18 cellular contexts compared by ENCODE assay signal in the genomic region with DNA sequence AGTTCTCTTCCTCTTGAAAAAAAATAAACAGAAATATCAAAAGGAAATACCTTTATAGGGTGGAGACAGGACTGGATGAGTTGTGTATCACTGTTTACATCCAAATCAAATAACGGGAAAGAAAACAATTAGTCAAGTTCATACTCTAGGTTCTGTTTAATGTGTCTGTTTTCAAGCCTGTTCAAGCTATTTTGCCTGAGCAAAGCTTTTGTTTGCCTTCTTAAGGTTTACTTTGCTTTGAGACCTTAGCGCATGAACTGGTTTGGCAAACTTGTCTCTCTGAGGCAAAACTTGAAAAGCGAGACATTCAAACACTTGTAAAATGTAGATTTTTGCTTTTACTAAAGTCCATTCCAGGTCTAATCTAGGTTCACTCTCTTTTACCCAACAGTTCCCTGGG.
A peak's percentile ranks its signal among the peaks of the same experiment; 100 is the strongest.
DNase-seq lines count a peak whose midpoint lies in the region; ATAC-seq and TF ChIP-seq lines count a peak whose summit lies in the region.
"Had no signal": no experiment of that assay in that cellular context is flagged by ENCODE, and none has a peak within 500 bp of the region (broad histone marks: within the 10 kb centered on the region; RNA-seq: fewer than 3 reads in every experiment).

No MANE protein-coding gene starts in this region.

- H3K4me2 ChIP-seq in PC-3 (ENCODE audit: low read length): no peak overlapping the region; the same call in 1 of the 2 replicates
- H3K4me2 ChIP-seq: BLaER1 treated with 17β-estradiol and CSF1 and Interleukin-3, amounts not matched to agents 10 nM and 100 nM had no signal

- H3K36me3 Mint-ChIP-seq in effector memory CD8-positive, alpha-beta T cell (ENCODE audit: insufficient read depth): no peaks in the 10 kb centered on the region
- H3K36me3 Mint-ChIP-seq: CD4-positive, CD25-positive, alpha-beta regulatory T cell had no signal

- no peaks in the 10 kb centered on the region for H3K9me2 ChIP-seq in PC-3 (replicated peaks; ENCODE audit: low read length)

- ATAC-seq in PC-3 (peak; percentile 78), left lung (peak; percentile 64), HG03039 (IDR thresholded peaks at IDR 0.05; ENCODE audit: unreplicated experiment) (no peak), right cardiac atrium (no peak)
- ATAC-seq in effector memory CD8-positive, alpha-beta T cell (replicated peaks): no peak
- ATAC-seq: HCT116 had no signal

- H3K4me1 ChIP-seq in PC-3 (ENCODE audit: insufficient read depth, low read length) (no peaks in the 10 kb centered on the region), left lung (no peaks in the 10 kb centered on the region), right cardiac atrium (ENCODE audit: control insufficient read depth, insufficient read depth, low read length) (no peaks in the 10 kb centered on the region)

- no peak overlapping the region for H3K27ac Mint-ChIP-seq in effector memory CD8-positive, alpha-beta T cell
- H3K27ac Mint-ChIP-seq: CD4-positive, CD25-positive, alpha-beta regulatory T cell had no signal

- no TSS peak for BruUV-seq in PC-3 (replicated peaks; lab: Mats Ljungman, UMichigan)

- peaks cover 44 to 48% of the 10 kb centered on the region in 2 donors for H3K27me3 Mint-ChIP-seq in effector memory CD8-positive, alpha-beta T cell

- H3K4me3 ChIP-seq in PC-3 (ENCODE audit: low read length): no peak overlapping the region
- no peak overlapping the region for H3K4me3 ChIP-seq in left lung
- no peak overlapping the region for H3K4me3 ChIP-seq in right cardiac atrium (ENCODE audit: low read length)
- H3K4me3 ChIP-seq: BLaER1 treated with 17β-estradiol and CSF1 and Interleukin-3, amounts not matched to agents 10 nM and 100 nM had no signal

- H3K9me3 Mint-ChIP-seq in effector memory CD8-positive, alpha-beta T cell: no peaks in the 10 kb centered on the region

- no peak overlapping the region for H3K9ac ChIP-seq in PC-3 (ENCODE audit: low read length)
- H3K9ac ChIP-seq: BLaER1 treated with 17β-estradiol and CSF1 and Interleukin-3, amounts not matched to agents 10 nM and 100 nM had no signal

- 88% methylated on average over 3 of the region's 3 CpGs for WGBS in right cardiac atrium

- H3K9me3 ChIP-seq in PC-3 (ENCODE audit: low read length): no peaks in the 10 kb centered on the region
- H3K9me3 ChIP-seq in left lung: no peaks in the 10 kb centered on the region
- no peaks in the 10 kb centered on the region for H3K9me3 ChIP-seq in right cardiac atrium (ENCODE audit: control insufficient read depth, low read length)
- H3K9me3 ChIP-seq: BLaER1 treated with 17β-estradiol and CSF1 and Interleukin-3, amounts not matched to agents 10 nM and 100 nM had no signal

- no peak overlapping the region for H2AFZ ChIP-seq in PC-3 (ENCODE audit: low read length)

- no peaks in the 10 kb centered on the region for H3K36me3 ChIP-seq in PC-3 (ENCODE audit: low read depth, low read length)
- no peaks in the 10 kb centered on the region for H3K36me3 ChIP-seq in left lung
- H3K36me3 ChIP-seq: BLaER1 treated with 17β-estradiol and CSF1 and Interleukin-3, amounts not matched to agents 10 nM and 100 nM had no signal

- no peak for TF ChIP-seq CTCF in 22Rv1 (IDR thresholded peaks at IDR 0.05)
- TF ChIP-seq CTCF in PC-3 (conservative IDR thresholded peaks at IDR 0.05; ENCODE audit: low read depth, low read length): no peak
- no peak for TF ChIP-seq CTCF in left lung (IDR thresholded peaks at IDR 0.05)

- CTCF ChIA-PET in PC-3 (lab: Charles Lee): no interaction called here

- POLR2A ChIA-PET in PC-3 (lab: Charles Lee; ENCODE audit: unreplicated experiment): interaction anchor here (0.6 to 0.7 kb wide), 3 partner anchors 432 to 606 kb away, joined by 3 to 4 read pairs (median 3); no protein-coding TSS in a partner anchor

- no peaks in the 10 kb centered on the region for H3K27me3 ChIP-seq in PC-3 (ENCODE audit: low read length)
- H3K27me3 ChIP-seq in left lung: no peaks in the 10 kb centered on the region
- H3K27me3 ChIP-seq in right cardiac atrium (ENCODE audit: control insufficient read depth, insufficient read depth): no peaks in the 10 kb centered on the region
- H3K27me3 ChIP-seq: BLaER1 treated with 17β-estradiol and CSF1 and Interleukin-3, amounts not matched to agents 10 nM and 100 nM had no signal

- no peaks in the 10 kb centered on the region for H3K79me2 ChIP-seq in PC-3 (ENCODE audit: low read length)

- intact Hi-C loops in PC-3 (cut with micrococcal nuclease): loop anchor here (10.0 kb wide), 1 partner anchor 155 kb away; no protein-coding TSS in a partner anchor
- intact Hi-C loops in left lung (cut with DNase I): no loop called here
- intact Hi-C loops in right cardiac atrium (cut with DNase I): no loop called here

- no peaks in the 10 kb centered on the region for H3F3A ChIP-seq in PC-3 (ENCODE audit: low read length, unreplicated experiment)

- H4K20me1 ChIP-seq in PC-3 (ENCODE audit: low read length): no peaks in the 10 kb centered on the region
- H4K20me1 ChIP-seq: BLaER1 treated with 17β-estradiol and CSF1 and Interleukin-3, amounts not matched to agents 10 nM and 100 nM had no signal

- no peaks in the 10 kb centered on the region for H3K4me1 Mint-ChIP-seq in effector memory CD8-positive, alpha-beta T cell (ENCODE audit: low read depth in 2 of 2)
- H3K4me1 Mint-ChIP-seq: CD4-positive, CD25-positive, alpha-beta regulatory T cell had no signal

- H3K27ac ChIP-seq in 22Rv1 (peak overlapping the region; percentile 21), PC-3 (ENCODE audit: low read length) (no peak overlapping the region), left lung (no peak overlapping the region), right cardiac atrium (ENCODE audit: low read length) (no peak overlapping the region)
- H3K27ac ChIP-seq: BLaER1 treated with 17β-estradiol and CSF1 and Interleukin-3, amounts not matched to agents 10 nM and 100 nM had no signal

- DNase-seq in DMS53 (lab: John Stamatoyannopoulos, UW) (peak; percentile 6), DMS53 treated with DMSO at 0.1 percent for 48 hours (lab: John Stamatoyannopoulos, UW; ENCODE audit: unreplicated experiment) (no peak), PC-3 (peak; percentile 28), left lung (no peak), right cardiac atrium (no peak)
- no peak for DNase-seq in effector memory CD8-positive, alpha-beta T cell
- DNase-seq: 8988T; ACHN; CD4-positive, CD25-positive, alpha-beta regulatory T cell; DMS 273 treated with DMSO at 0.1 percent for 48 hours; DMS79 treated with DMSO at 0.1 percent for 48 hours; EL; GDM1; IMR-90 had no signal

- H3K4me3 Mint-ChIP-seq in effector memory CD8-positive, alpha-beta T cell: no peak overlapping the region
- H3K4me3 Mint-ChIP-seq: CD4-positive, CD25-positive, alpha-beta regulatory T cell had no signal

Comparison
In these comparisons a context has a peak if more than half of its experiments do, and no peak if none do; other contexts are left out.
1. DNase-seq: peak in DMS53 (single experiment) and PC-3 (single experiment); none in DMS53 treated with DMSO at 0.1 percent for 48 hours (single experiment), left lung (0 of 2), effector memory CD8-positive, alpha-beta T cell (0 of 3) and right cardiac atrium (0 of 3).
2. ATAC-seq: peak in PC-3 (single experiment) and left lung (single experiment); none in effector memory CD8-positive, alpha-beta T cell (single experiment), HG03039 (single experiment) and right cardiac atrium (0 of 2).